14 cellular contexts compared by ENCODE assay signal in genomic region chr18:48814490-48815181, GRCh38.
DNase-seq lines count a peak whose midpoint lies in the region; ATAC-seq, FAIRE-seq and TF ChIP-seq lines count a peak whose summit lies in the region.
"Had no signal": no experiment of that assay in that cellular context is flagged by ENCODE, and none has a peak within 500 bp of the region (broad histone marks: within the 10 kb centered on the region; RNA-seq: fewer than 3 reads in every experiment).

No MANE protein-coding gene starts in this region.

- peak overlapping the region; percentile 100 for H3K27ac Mint-ChIP-seq in T-helper 17 cell
- H3K27ac Mint-ChIP-seq in dendritic cell treated with granulocyte-macrophage colony-stimulating factor and Interleukin-4, amounts not matched to agents 40 ng/mL and 50 ng/mL, for 4 days = peak overlapping the region; percentile 77
- H3K27ac Mint-ChIP-seq: neural progenitor cell, WTC11 had no signal

- H3K9me3 Mint-ChIP-seq in dendritic cell treated with granulocyte-macrophage colony-stimulating factor and Interleukin-4, amounts not matched to agents 40 ng/mL and 50 ng/mL, for 4 days = no peaks in the 10 kb centered on the region
- H3K9me3 Mint-ChIP-seq: neural progenitor cell, WTC11 had no signal

- DNase-seq in GM12892 (ENCODE audit: insufficient read length) (no peak), T-helper 17 cell (peak in 1 of 3 donors; percentile 25), renal cortical epithelial cell (ENCODE audit: low read depth) (peak; percentile 41), GOT3 (lab: John Stamatoyannopoulos, UW) (no peak), NOMO-1 treated with dmso at 0.1 percent for 144 hours (lab: John Stamatoyannopoulos, UW; ENCODE audit: unreplicated experiment) (no peak)
- DNase-seq: DMS79, NCI-H146 had no signal

- H3K9me3 ChIP-seq in T-helper 17 cell (ENCODE audit: control insufficient read depth, low read length, poor library complexity, severe bottlenecking) = no peaks in the 10 kb centered on the region

- no peak for TF ChIP-seq POLR2A in GM12892 (IDR thresholded peaks at IDR 0.05; ENCODE audit: low read depth, low read length)

- no peaks in the 10 kb centered on the region for H3K27me3 Mint-ChIP-seq in T-helper 17 cell
- H3K27me3 Mint-ChIP-seq in dendritic cell treated with granulocyte-macrophage colony-stimulating factor and Interleukin-4, amounts not matched to agents 40 ng/mL and 50 ng/mL, for 4 days = no peaks in the 10 kb centered on the region

- peaks cover 3% of the 10 kb centered on the region for H3K36me3 Mint-ChIP-seq in T-helper 17 cell (ENCODE audit: low read depth)
- peaks cover 38% of the 10 kb centered on the region for H3K36me3 Mint-ChIP-seq in dendritic cell treated with granulocyte-macrophage colony-stimulating factor and Interleukin-4, amounts not matched to agents 40 ng/mL and 50 ng/mL, for 4 days (ENCODE audit: low read depth)
- H3K36me3 Mint-ChIP-seq: WTC11 had no signal

- ATAC-seq in T-helper 17 cell (peak; percentile 56), HG02884 (IDR thresholded peaks at IDR 0.05; ENCODE audit: unreplicated experiment) (no peak), HG02588 (IDR thresholded peaks at IDR 0.05; ENCODE audit: unreplicated experiment) (no peak)
- ATAC-seq: HCT116, PC-3, WTC11 had no signal

- peaks cover 48% of the 10 kb centered on the region for H3K4me1 Mint-ChIP-seq in T-helper 17 cell
- peaks cover 37% of the 10 kb centered on the region for H3K4me1 Mint-ChIP-seq in dendritic cell treated with granulocyte-macrophage colony-stimulating factor and Interleukin-4, amounts not matched to agents 40 ng/mL and 50 ng/mL, for 4 days (ENCODE audit: low read depth)
- H3K4me1 Mint-ChIP-seq: WTC11 had no signal

- peak; percentile 46 for FAIRE-seq in GM12892 (lab: Jason Lieb, UNC)

- peak overlapping the region; percentile 80 for H3K4me3 Mint-ChIP-seq in T-helper 17 cell
- H3K4me3 Mint-ChIP-seq in dendritic cell treated with granulocyte-macrophage colony-stimulating factor and Interleukin-4, amounts not matched to agents 40 ng/mL and 50 ng/mL, for 4 days = no peak overlapping the region
- H3K4me3 Mint-ChIP-seq: neural progenitor cell, WTC11 had no signal

- intact Hi-C loops in dendritic cell treated with granulocyte-macrophage colony-stimulating factor and Interleukin-4, amounts not matched to agents 40 ng/mL and 50 ng/mL, for 4 days (cut with micrococcal nuclease) = no loop called here
